In the genomic region with DNA sequence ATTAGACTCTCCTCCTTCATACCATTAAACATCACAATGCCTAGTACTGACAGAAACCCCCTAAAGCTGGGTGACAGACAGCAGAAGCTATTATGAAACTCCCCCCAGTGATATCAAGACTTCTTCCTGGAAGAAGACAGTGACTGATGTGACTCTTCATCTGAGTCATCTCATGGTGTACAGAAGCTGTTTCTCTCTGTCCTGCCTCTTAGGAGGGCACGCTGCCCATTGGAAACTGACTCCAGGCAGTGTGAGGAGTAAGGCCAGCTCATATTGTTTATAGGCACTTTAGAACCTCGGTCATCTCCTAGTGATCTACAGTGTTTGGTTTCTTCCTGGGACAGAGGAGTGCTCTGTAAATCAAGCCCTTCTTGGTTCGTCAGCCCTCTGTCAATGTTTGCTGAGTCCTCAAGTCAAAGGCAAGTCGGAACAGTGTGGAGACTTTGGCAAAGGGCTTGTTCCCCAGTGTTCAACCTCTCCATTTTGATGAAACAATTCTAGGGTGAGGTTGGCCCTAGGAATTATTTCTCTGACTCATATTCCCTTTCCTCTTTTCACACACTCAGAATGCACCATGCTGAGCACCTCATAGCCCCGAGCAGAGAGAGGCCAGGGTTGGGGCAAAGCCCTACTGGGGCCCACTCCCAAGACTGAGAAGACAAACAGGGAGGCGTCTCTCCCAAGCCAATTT, we compare ENCODE assay signal across 11 cellular contexts.
DNase-seq lines count a peak whose midpoint lies in the region; ATAC-seq lines count a peak whose summit lies in the region.
"Had no signal": no experiment of that assay in that cellular context is flagged by ENCODE, and none has a peak within 500 bp of the region (broad histone marks: within the 10 kb centered on the region; RNA-seq: fewer than 3 reads in every experiment).

No MANE protein-coding gene starts in this region.

- ATAC-seq in GM18858 (IDR thresholded peaks at IDR 0.05; ENCODE audit: unreplicated experiment): no peak
- ATAC-seq: heart left ventricle had no signal

- peak; percentile 13 for DNase-seq in stimulated activated CD4-positive, alpha-beta T cell treated with anti-CD3 and anti-CD28 coated beads, Interleukin-4, amount 100 ng/mL, for 24 hours
- DNase-seq in stimulated activated CD4-positive, alpha-beta T cell treated with anti-CD3 and anti-CD28 coated beads, Interleukin-12 subunit alpha, Interleukin-12 subunit beta, amount 100 ng/mL, for 4 hours: no peak
- DNase-seq in SIG-M5 treated with dmso at 0.1 percent for 504 hours (lab: John Stamatoyannopoulos, UW; ENCODE audit: unreplicated experiment): peak; percentile 97
- DNase-seq in fibroblast of gingiva (ENCODE audit: low read depth): peak; percentile 64
- no peak for DNase-seq in NCI-H774 (lab: John Stamatoyannopoulos, UW)
- DNase-seq in NCI-H82 (lab: John Stamatoyannopoulos, UW): no peak
- DNase-seq in RKO (ENCODE audit: low spot score): no peak
- DNase-seq: Calu3, heart left ventricle, NCI-H2171 had no signal

Comparison
In these comparisons a context has a peak if more than half of its experiments do, and no peak if none do; other contexts are left out.
1. DNase-seq: peak in stimulated activated CD4-positive, alpha-beta T cell treated with anti-CD3 and anti-CD28 coated beads, Interleukin-4, amount 100 ng/mL, for 24 hours (single experiment), SIG-M5 treated with dmso at 0.1 percent for 504 hours (single experiment) and fibroblast of gingiva (single experiment); none in stimulated activated CD4-positive, alpha-beta T cell treated with anti-CD3 and anti-CD28 coated beads, Interleukin-12 subunit alpha, Interleukin-12 subunit beta, amount 100 ng/mL, for 4 hours (single experiment), NCI-H774 (single experiment), NCI-H82 (single experiment) and RKO (single experiment).